1 cellular context compared by ENCODE assay signal in genomic region chr18:63213331-63213900, GRCh38.
TF ChIP-seq lines count a peak whose summit lies in the region.

No MANE protein-coding gene starts in this region.

TF ChIP-seq in K562, 482 proteins besides CTCF, POLR2A, EP300 and RAD21 (continued from another document):
- TF ChIP-seq MGA (IDR thresholded peaks at IDR 0.05) = 0 out of 2 replicates have a peak, but pooled peaks have one; percentile 16
- no peak; the same call in 1 of the 2 replicates for TF ChIP-seq CEBPG (CRISPR knock-in tag; IDR thresholded peaks at IDR 0.05)
- peak; percentile 74 to 79; a peak in 3 of 4 replicates for TF ChIP-seq CEBPG (tag; conservative IDR thresholded peaks at IDR 0.05 in 1 of 2, IDR thresholded peaks at IDR 0.05 in 1 of 2)
- peak in 1 of 2 experiments; percentile 17; a peak in 1 of 4 replicates for TF ChIP-seq TRIM24 (IDR thresholded peaks at IDR 0.05)
- TF ChIP-seq, protein P1, sequence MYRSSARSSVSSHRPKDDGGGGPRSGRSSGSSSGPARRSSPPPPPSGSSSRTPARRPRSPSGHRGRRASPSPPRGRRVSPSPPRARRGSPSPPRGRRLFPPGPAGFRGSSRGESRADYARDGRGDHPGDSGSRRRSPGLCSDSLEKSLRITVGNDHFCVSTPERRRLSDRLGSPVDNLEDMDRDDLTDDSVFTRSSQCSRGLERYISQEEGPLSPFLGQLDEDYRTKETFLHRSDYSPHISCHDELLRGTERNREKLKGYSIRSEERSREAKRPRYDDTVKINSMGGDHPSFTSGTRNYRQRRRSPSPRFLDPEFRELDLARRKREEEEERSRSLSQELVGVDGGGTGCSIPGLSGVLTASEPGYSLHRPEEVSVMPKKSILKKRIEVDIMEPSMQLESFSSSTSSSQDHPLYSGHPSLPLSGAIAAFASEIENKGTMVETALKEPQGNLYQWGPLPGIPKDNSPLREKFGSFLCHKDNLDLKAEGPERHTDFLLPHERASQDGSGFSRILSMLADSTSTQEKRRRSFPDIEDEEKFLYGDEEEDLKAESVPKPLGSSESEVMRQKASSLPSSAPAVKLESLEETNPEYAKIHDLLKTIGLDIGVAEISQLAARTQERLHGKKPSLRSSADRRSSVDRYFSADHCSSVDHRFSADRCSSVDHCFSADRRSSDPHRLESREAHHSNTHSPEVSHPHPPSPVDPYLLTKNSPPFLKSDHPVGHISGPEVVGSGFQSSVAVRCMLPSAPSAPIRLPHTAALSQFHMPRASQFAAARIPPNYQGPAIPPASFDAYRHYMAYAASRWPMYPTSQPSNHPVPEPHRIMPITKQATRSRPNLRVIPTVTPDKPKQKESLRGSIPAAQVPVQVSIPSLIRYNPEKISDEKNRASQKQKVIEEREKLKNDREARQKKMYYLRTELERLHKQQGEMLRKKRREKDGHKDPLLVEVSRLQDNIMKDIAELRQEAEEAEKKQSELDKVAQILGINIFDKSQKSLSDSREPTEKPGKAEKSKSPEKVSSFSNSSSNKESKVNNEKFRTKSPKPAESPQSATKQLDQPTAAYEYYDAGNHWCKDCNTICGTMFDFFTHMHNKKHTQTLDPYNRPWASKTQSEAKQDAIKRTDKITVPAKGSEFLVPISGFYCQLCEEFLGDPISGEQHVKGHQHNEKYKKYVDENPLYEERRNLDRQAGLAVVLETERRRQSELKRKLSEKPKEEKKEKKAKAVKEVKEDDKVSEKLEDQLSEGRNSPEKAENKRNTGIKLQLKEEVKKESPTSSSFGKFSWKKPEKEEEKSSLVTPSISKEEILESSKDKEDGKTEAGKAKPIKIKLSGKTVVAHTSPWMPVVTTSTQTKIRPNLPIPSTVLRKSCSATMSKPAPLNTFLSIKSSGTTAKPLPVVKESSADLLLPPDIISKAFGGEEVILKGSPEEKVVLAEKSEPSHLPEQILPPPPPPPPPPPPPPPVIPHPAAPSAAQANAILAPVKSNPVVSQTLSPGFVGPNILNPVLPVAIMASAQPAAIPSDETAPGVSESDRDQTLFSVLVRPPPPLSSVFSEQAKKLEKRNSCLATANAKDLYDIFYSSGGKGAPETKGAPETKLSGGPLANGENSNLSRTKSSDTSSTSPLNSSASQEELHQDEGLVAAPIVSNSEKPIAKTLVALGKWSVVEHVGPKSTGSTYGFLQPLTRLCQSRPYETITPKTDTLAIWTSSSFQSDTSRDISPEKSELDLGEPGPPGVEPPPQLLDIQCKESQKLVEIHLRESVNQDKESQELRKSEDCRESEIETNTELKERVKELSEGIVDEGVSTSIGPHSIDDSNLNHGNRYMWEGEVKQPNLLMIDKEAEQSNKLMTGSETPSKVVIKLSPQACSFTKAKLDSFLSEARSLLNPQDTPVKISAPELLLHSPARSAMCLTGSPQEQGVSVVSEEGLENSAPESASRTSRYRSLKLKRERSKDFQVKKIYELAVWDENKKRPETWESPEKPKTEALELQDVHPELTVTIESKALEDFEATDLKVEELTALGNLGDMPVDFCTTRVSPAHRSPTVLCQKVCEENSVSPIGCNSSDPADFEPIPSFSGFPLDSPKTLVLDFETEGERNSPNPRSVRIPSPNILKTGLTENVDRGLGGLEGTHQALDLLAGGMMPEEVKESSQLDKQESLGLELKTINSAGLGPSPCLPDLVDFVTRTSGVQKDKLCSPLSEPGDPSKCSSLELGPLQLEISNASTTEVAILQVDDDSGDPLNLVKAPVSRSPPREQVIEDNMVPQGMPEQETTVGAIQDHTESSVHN (IDR thresholded peaks at IDR 0.05; ENCODE audit: borderline replicate concordance in 1 of 2, low read depth in 1 of 2) = no peak
- TF ChIP-seq CBFA2T2 (conservative IDR thresholded peaks at IDR 0.05) = no peak
